9 cellular contexts compared by ENCODE assay signal in genomic region chr12:24109381-24110039, GRCh38.
A peak's percentile ranks its signal among the peaks of the same experiment; 100 is the strongest.
DNase-seq lines count a peak whose midpoint lies in the region; ATAC-seq, FAIRE-seq and TF ChIP-seq lines count a peak whose summit lies in the region.
"Had no signal": no experiment of that assay in that cellular context is flagged by ENCODE, and none has a peak within 500 bp of the region (broad histone marks: within the 10 kb centered on the region; RNA-seq: fewer than 3 reads in every experiment).

No MANE protein-coding gene starts in this region.

- H3K27me3 Mint-ChIP-seq in HFFc6 (ENCODE audit: insufficient read depth) = no peaks in the 10 kb centered on the region

- intact Hi-C loops in K562 (cut with micrococcal nuclease) = loop anchor here (10.0 kb wide), 1 partner anchor 675 kb away; no protein-coding TSS in a partner anchor

- H3K27ac ChIP-seq in K562 (ENCODE audit: extremely low read depth, low read depth, low read length) = no peak overlapping the region
- H3K27ac ChIP-seq: BLaER1 had no signal

- H3K27me3 ChIP-seq in K562 (ENCODE audit: control insufficient read depth in 2 of 2, insufficient read depth in 2 of 2, low read length in 2 of 2) = no peaks in the 10 kb centered on the region
- H3K27me3 ChIP-seq: BLaER1 had no signal

- H3K9me3 ChIP-seq in K562 (replicated peaks; ENCODE audit: control insufficient read depth, insufficient read depth, low read depth, low read length) = no peaks in the 10 kb centered on the region
- H3K9me3 ChIP-seq: BLaER1 had no signal

- DNase-seq in NCI-H1105 treated with DMSO at 0.1 percent for 48 hours (lab: John Stamatoyannopoulos, UW) (peak; percentile 46), NCI-H1105 (lab: John Stamatoyannopoulos, UW) (no peak), HFFc6 (no peak), MV-4-11 (lab: John Stamatoyannopoulos, UW) (peak; percentile 3), K562 (ENCODE audit: extremely low read depth in 1 of 4, low spot score in 3 of 4) (peak in 2 of 4 experiments; percentile 13 to 18), myocyte (ENCODE audit: low read depth) (peak; percentile 0), AG08395 (ENCODE audit: low spot score) (no peak)
- DNase-seq in stimulated activated naive CD4-positive, alpha-beta T cell (lab: John Stamatoyannopoulos, UW) = no peak

- FAIRE-seq in K562 (lab: Jason Lieb, UNC) = peak; percentile 69

- no peak for TF ChIP-seq POLR2A in K562 (conservative IDR thresholded peaks at IDR 0.05)

- no peak overlapping the region for H2AFZ ChIP-seq in K562 (ENCODE audit: low read depth, low read length)

- H3K79me2 ChIP-seq in K562 (ENCODE audit: control insufficient read depth, insufficient read depth, low read length) = no peaks in the 10 kb centered on the region

- WGBS in K562 (ENCODE audit: insufficient coverage, low coverage, missing lambda C conversion rate) = 2% methylated on average over 3 of the region's 3 CpGs

- ATAC-seq in K562 = no peak

- H3K4me1 Mint-ChIP-seq in HFFc6 (ENCODE audit: low read depth) = no peaks in the 10 kb centered on the region

- in situ Hi-C loops in K562 (cut with MboI) = loop anchor here (25.0 kb wide), 1 partner anchor 678 kb away; no protein-coding TSS in a partner anchor

- H3K36me3 ChIP-seq in K562 (ENCODE audit: control insufficient read depth, insufficient read depth, low read length) = no peaks in the 10 kb centered on the region
- H3K36me3 ChIP-seq: BLaER1 had no signal

- TF ChIP-seq RAD21 in K562 (CRISPR knock-in tag; conservative IDR thresholded peaks at IDR 0.05 in 1 of 2, IDR thresholded peaks at IDR 0.05 in 1 of 2) = peak in 1 of 2 experiments; percentile 49; a peak in 3 of 4 replicates

- no peak overlapping the region for H3K4me3 ChIP-seq in K562
- H3K4me3 ChIP-seq: BLaER1 had no signal

- H3K4me1 ChIP-seq in K562 (replicated peaks in 1 of 2; ENCODE audit: control insufficient read depth in 2 of 2, insufficient read depth in 2 of 2, low read length in 2 of 2) = no peaks in the 10 kb centered on the region
- H3K4me1 ChIP-seq: BLaER1 had no signal

- no peaks in the 10 kb centered on the region for H3K9me1 ChIP-seq in K562 (ENCODE audit: control insufficient read depth, insufficient read depth, low read length)

- TF ChIP-seq EP300 in K562 (IDR thresholded peaks at IDR 0.05; ENCODE audit: low read length) = no peak

- CTCF ChIA-PET in K562 (lab: Yijun Ruan, JAX; ENCODE audit: low intra/inter-chr PET ratio) = no interaction called here

- no peak overlapping the region for H3K4me3 Mint-ChIP-seq in HFFc6

- POLR2A ChIA-PET in K562 (lab: Yijun Ruan, JAX) = no interaction called here

- peaks cover 9% of the 10 kb centered on the region for H3K9me3 Mint-ChIP-seq in HFFc6

- H3K36me3 Mint-ChIP-seq in HFFc6 (ENCODE audit: low read depth) = no peaks in the 10 kb centered on the region

- BruUV-seq in K562 (replicated peaks; lab: Mats Ljungman, UMichigan) = no TSS peak

- TF ChIP-seq CTCF in HFFc6 (IDR thresholded peaks at IDR 0.05) = peak; percentile 53
- peak; percentile 2 to 44 (median 39); a peak in 2 of 6 replicates for TF ChIP-seq CTCF in K562 (IDR thresholded peaks at IDR 0.05 in 2 of 3, conservative IDR thresholded peaks at IDR 0.05 in 1 of 3; ENCODE audit: insufficient read depth in 2 of 3, low read depth in 1 of 3, low read length in 3 of 3)

- no peak overlapping the region for H3K4me2 ChIP-seq in K562 (ENCODE audit: insufficient read depth, low read length)
- H3K4me2 ChIP-seq: BLaER1 had no signal

- H4K20me1 ChIP-seq in K562 (replicated peaks; ENCODE audit: control insufficient read depth, insufficient read depth, low read length) = no peaks in the 10 kb centered on the region
- H4K20me1 ChIP-seq: BLaER1 had no signal

- no peak overlapping the region for H3K9ac ChIP-seq in K562 (ENCODE audit: insufficient read depth in 1 of 2, low read depth in 2 of 2, low read length in 2 of 2)
- H3K9ac ChIP-seq: BLaER1 had no signal

- no peak overlapping the region for H3K27ac Mint-ChIP-seq in HFFc6

TF ChIP-seq in K562, 482 proteins besides CTCF, POLR2A, EP300 and RAD21:
- TF ChIP-seq KDM2B (CRISPR knock-in tag; IDR thresholded peaks at IDR 0.05) (no peak), ZNF277 (CRISPR knock-in tag; IDR thresholded peaks at IDR 0.05; ENCODE audit: borderline replicate concordance) (no peak), ZFX (CRISPR knock-in tag; IDR thresholded peaks at IDR 0.05) (no peak), SMC3 (conservative IDR thresholded peaks at IDR 0.05; ENCODE audit: insufficient read depth, low read depth, low read length) (peak; percentile 23; the same call in 1 of the 2 replicates), CBX1 (IDR thresholded peaks at IDR 0.05; ENCODE audit: low read depth) (no peak), SUPT5H (IDR thresholded peaks at IDR 0.05) (no peak), PCBP2 (IDR thresholded peaks at IDR 0.05; ENCODE audit: low read depth, low read length, poor library complexity, severe bottlenecking) (no peak), JUNB (CRISPR knock-in tag; conservative IDR thresholded peaks at IDR 0.05) (no peak), CTCFL (IDR thresholded peaks at IDR 0.05; ENCODE audit: borderline replicate concordance, insufficient read depth, low read depth, low read length, poor library complexity, severe bottlenecking) (peak; percentile 36), KAT8 (IDR thresholded peaks at IDR 0.05; ENCODE audit: low read depth) (no peak), ZNF354B (CRISPR knock-in tag; IDR thresholded peaks at IDR 0.05) (no peak)

Comparison
In these comparisons a context has a peak if more than half of its experiments do, and no peak if none do; other contexts are left out.
1. DNase-seq: peak in NCI-H1105 treated with DMSO at 0.1 percent for 48 hours (single experiment), MV-4-11 (single experiment) and myocyte (single experiment); none in NCI-H1105 (single experiment), HFFc6 (single experiment), AG08395 (single experiment) and stimulated activated naive CD4-positive, alpha-beta T cell (0 of 6).